Comparison of ENCODE assay signal across 9 cellular contexts in genomic region chr7:7569615-7570014, GRCh38. TPM values are rescaled to one million over a fixed set of nuclear protein-coding genes. Genes with fewer than 3 reads are reported as not detected.
DNase-seq lines count a peak whose midpoint lies in the region; ATAC-seq and TF ChIP-seq lines count a peak whose summit lies in the region.
"Had no signal": no experiment of that assay in that cellular context is flagged by ENCODE, and none has a peak within 500 bp of the region (broad histone marks: within the 10 kb centered on the region; RNA-seq: fewer than 3 reads in every experiment).

No MANE protein-coding gene starts in this region.

- H3K27me3 Mint-ChIP-seq in CD8-positive, alpha-beta memory T cell, result no peaks in the 10 kb centered on the region

- H3K4me1 Mint-ChIP-seq in CD8-positive, alpha-beta memory T cell, result peaks cover 38 to 52% (median 39%) of the 10 kb centered on the region in 3 donors

- peak overlapping the region; percentile 81 to 95 (median 90) for H3K27ac Mint-ChIP-seq in CD8-positive, alpha-beta memory T cell

- peaks cover 5 to 21% (median 8%) of the 10 kb centered on the region in 3 donors for H3K36me3 Mint-ChIP-seq in CD8-positive, alpha-beta memory T cell

- H3F3A ChIP-seq in OCI-LY1 (ENCODE audit: insufficient read depth, low read length), result no peaks in the 10 kb centered on the region

- H3K9me3 ChIP-seq in CD8-positive, alpha-beta memory T cell (ENCODE audit: low read length), result no peaks in the 10 kb centered on the region
- no peaks in the 10 kb centered on the region for H3K9me3 ChIP-seq in OCI-LY1 (ENCODE audit: low read length)

- in situ Hi-C loops in KBM-7 (cut with MboI; ENCODE audit: low pct_unique_long_range_greater_than_20kb, low sequenced_read_pairs), result no loop called here

- no peak for TF ChIP-seq CTCF in OCI-LY1 (IDR thresholded peaks at IDR 0.05; ENCODE audit: low read length)

- peaks cover 42% of the 10 kb centered on the region for H3K79me2 ChIP-seq in OCI-LY1 (ENCODE audit: insufficient read depth, low read length)

- peak overlapping the region; percentile 80 for H3K9ac ChIP-seq in OCI-LY1 (ENCODE audit: low read length)

- H3K9me3 Mint-ChIP-seq in CD8-positive, alpha-beta memory T cell, result no peaks in the 10 kb centered on the region

- H3K27me3 ChIP-seq in CD8-positive, alpha-beta memory T cell (ENCODE audit: insufficient read depth, low read length, poor library complexity, severe bottlenecking), result no peaks in the 10 kb centered on the region
- H3K27me3 ChIP-seq in OCI-LY1 (ENCODE audit: insufficient read depth, low read length), result no peaks in the 10 kb centered on the region

- peak; percentile 30 for ATAC-seq in GM19351 (IDR thresholded peaks at IDR 0.05; ENCODE audit: unreplicated experiment)

- peaks cover 4% of the 10 kb centered on the region for H3K36me3 ChIP-seq in CD8-positive, alpha-beta memory T cell (ENCODE audit: insufficient read depth, low read length)
- peaks cover 39% of the 10 kb centered on the region for H3K36me3 ChIP-seq in OCI-LY1 (ENCODE audit: insufficient read depth, low read length)

- H3K4me2 ChIP-seq in OCI-LY1 (ENCODE audit: low read length), result peak overlapping the region; percentile 99

- no peak overlapping the region for H3K27ac ChIP-seq in CD8-positive, alpha-beta memory T cell (ENCODE audit: low read depth, low read length)
- peak overlapping the region; percentile 78 for H3K27ac ChIP-seq in OCI-LY1 (ENCODE audit: low read depth, low read length, poor library complexity, severe bottlenecking)

- no peak for DNase-seq in CD8-positive, alpha-beta memory T cell
- DNase-seq in left kidney (ENCODE audit: low read depth, low spot score) (peak; percentile 9), inferior parietal cortex (ENCODE audit: extremely low spot score) (no peak), superior temporal gyrus (ENCODE audit: extremely low spot score) (no peak), DMS153 (lab: John Stamatoyannopoulos, UW) (no peak), KBM-7 (no peak)
- DNase-seq: NCI-H2107 had no signal

- POLR2A ChIA-PET in CD8-positive, alpha-beta memory T cell (lab: Charles Lee), result interaction anchor here (1.5 kb wide), 1 partner anchor 71 kb away, joined by 5 read pairs; the partner anchor contains the start of gene UMAD1

- no peak overlapping the region for H2AFZ ChIP-seq in OCI-LY1 (ENCODE audit: low read length)

- peaks cover 44% of the 10 kb centered on the region for H3K4me1 ChIP-seq in CD8-positive, alpha-beta memory T cell (ENCODE audit: insufficient read depth, low read length)
- peaks cover 30% of the 10 kb centered on the region for H3K4me1 ChIP-seq in OCI-LY1 (ENCODE audit: insufficient read depth, low read length, severe bottlenecking)

- no peaks in the 10 kb centered on the region for H3K9me2 ChIP-seq in OCI-LY1 (ENCODE audit: low read depth, low read length)

- CTCF ChIA-PET in CD8-positive, alpha-beta memory T cell (lab: Charles Lee), result no interaction called here

- peak overlapping the region; percentile 21 to 87 (median 81) for H3K4me3 Mint-ChIP-seq in CD8-positive, alpha-beta memory T cell

- peak overlapping the region; percentile 2 for H3K4me3 ChIP-seq in CD8-positive, alpha-beta memory T cell (ENCODE audit: low read length)
- peak overlapping the region; percentile 80 for H3K4me3 ChIP-seq in OCI-LY1 (ENCODE audit: low read depth, low read length, poor library complexity, severe bottlenecking)

- no peaks in the 10 kb centered on the region for H4K20me1 ChIP-seq in OCI-LY1 (ENCODE audit: insufficient read depth, low read length)

RNA-seq across cellular contexts. Expression of gene MIOS, which starts 2.9 kb away (rescaled TPM):
- total RNA-seq in CD8-positive, alpha-beta memory T cell, result 10 to 100 TPM; 38.2 to 38.7 TPM
- 18.8 TPM for polyA plus RNA-seq in CD8-positive, alpha-beta memory T cell

RNA-seq across cellular contexts. Expression of gene COL28A1, which starts 33.9 kb away (rescaled TPM):
- not detected for total RNA-seq in CD8-positive, alpha-beta memory T cell
- not detected for polyA plus RNA-seq in CD8-positive, alpha-beta memory T cell
